39 cellular contexts compared by ENCODE assay signal in the genomic region with DNA sequence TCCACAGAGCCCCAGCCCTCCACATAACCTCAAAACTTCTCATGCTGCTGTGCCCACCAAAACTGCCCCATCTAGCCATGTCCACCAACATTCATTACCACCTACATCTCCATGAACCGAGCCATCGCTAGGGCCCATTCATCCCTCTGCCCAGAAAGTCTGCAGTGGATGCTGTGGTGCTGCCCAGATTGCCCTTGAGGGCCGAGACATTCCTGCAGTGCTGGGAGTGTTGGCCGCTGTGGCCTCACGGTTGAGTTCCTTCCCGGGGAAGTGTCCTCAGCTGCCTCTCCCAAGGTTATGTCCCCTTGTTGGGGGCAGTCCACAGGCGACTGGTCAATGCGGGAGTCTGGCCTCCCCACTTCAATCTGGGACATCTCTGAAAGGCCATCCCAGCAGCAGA. TPM values are rescaled to one million over a fixed set of nuclear protein-coding genes. Genes with fewer than 3 reads are reported as not detected.
"Had no signal": no experiment of that assay in that cellular context is flagged by ENCODE, and none has a peak within 500 bp of the region (broad histone marks: within the 10 kb centered on the region; RNA-seq: fewer than 3 reads in every experiment).

No MANE protein-coding gene starts in this region.

- H3K27ac Mint-ChIP-seq: activated B cell treated with CpG ODN at 0.5 μM for 24 hours; activated CD4-positive, alpha-beta memory T cell treated with anti-CD3 and anti-CD28 coated beads for 36 hours; activated CD4-positive, alpha-beta T cell treated with anti-CD3 and anti-CD28 coated beads, Interleukin-2, amount 10 ng/mL, durations not matched to agents 24 days and 14 days; activated CD8-positive, alpha-beta T cell treated with anti-CD3 and anti-CD28 coated beads for 36 hours; activated naive CD4-positive, alpha-beta T cell treated with anti-CD3 and anti-CD28 coated beads for 36 hours; activated naive CD4-positive, alpha-beta T cell treated with anti-CD3 and anti-CD28 coated beads, Interleukin-2, amount 50 U/mL, for 72 hours; activated naive CD8-positive, alpha-beta T cell treated with anti-CD3 and anti-CD28 coated beads for 36 hours; activated T-cell treated with anti-CD3 and anti-CD28 coated beads, Interleukin-2, amount 50 U/mL, for 72 hours; activated T-helper 1 cell treated with anti-CD3 and anti-CD28 coated beads, Interleukin-12 subunit alpha, Interleukin-12 subunit beta, Interleukin-2, Interleukin-4 antibody, amounts not matched to agents 30 ng/mL and 10 ng/mL and 1 ng/mL, durations not matched to agents 14 hours and 24 hours and 36 hours; activated T-helper 17 cell treated with anti-CD3 and anti-CD28 coated beads, Interleukin-2, amount 50 U/mL, for 72 hours; T-helper 1 cell treated with Interleukin-12 subunit alpha and Interleukin-12 subunit beta and Interleukin-4 antibody, amounts not matched to agents 30 μg/mL and 1 μg/mL, for 36 hours; T-helper 2 cell treated with Interferon-gamma antibody and Interleukin-4, amounts not matched to agents 5 μg/mL and 100 μg/mL, for 36 hours had no signal

- H3K4me1 Mint-ChIP-seq: activated B cell treated with CpG ODN at 0.5 μM for 24 hours; activated CD4-positive, alpha-beta T cell treated with anti-CD3 and anti-CD28 coated beads, Interleukin-2, amount 10 ng/mL, durations not matched to agents 24 days and 14 days; activated naive CD8-positive, alpha-beta T cell treated with anti-CD3 and anti-CD28 coated beads for 36 hours; activated T-helper 17 cell treated with anti-CD3 and anti-CD28 coated beads, Interleukin-2, amount 50 U/mL, for 72 hours; central memory CD8-positive, alpha-beta T cell had no signal

- FAIRE-seq: bronchial epithelial cell, TTC549 had no signal

- H3K9me3 ChIP-seq: adrenal gland had no signal

- H3K27ac ChIP-seq: adrenal gland, cardiac muscle cell had no signal

- H3K4me3 Mint-ChIP-seq: activated B cell treated with CpG ODN at 0.5 μM for 24 hours; activated CD4-positive, alpha-beta memory T cell treated with anti-CD3 and anti-CD28 coated beads for 36 hours; activated CD4-positive, alpha-beta T cell treated with anti-CD3 and anti-CD28 coated beads, Interleukin-2, amount 10 ng/mL, durations not matched to agents 24 days and 14 days; activated CD8-positive, alpha-beta T cell treated with anti-CD3 and anti-CD28 coated beads for 36 hours; activated naive CD4-positive, alpha-beta T cell treated with anti-CD3 and anti-CD28 coated beads for 36 hours; activated naive CD8-positive, alpha-beta T cell treated with anti-CD3 and anti-CD28 coated beads for 36 hours; activated T-cell treated with anti-CD3 and anti-CD28 coated beads, Interleukin-2, amount 50 U/mL, for 4 hours; activated T-cell treated with anti-CD3 and anti-CD28 coated beads, Interleukin-2, amount 50 U/mL, for 72 hours; activated T-helper 1 cell treated with anti-CD3 and anti-CD28 coated beads, Interleukin-12 subunit alpha, Interleukin-12 subunit beta, Interleukin-2, Interleukin-4 antibody, amounts not matched to agents 30 ng/mL and 10 ng/mL and 1 ng/mL, durations not matched to agents 14 hours and 24 hours and 36 hours; activated T-helper 17 cell treated with anti-CD3 and anti-CD28 coated beads, Interleukin-2, amount 50 U/mL, for 72 hours; brain; central memory CD8-positive, alpha-beta T cell; T-helper 1 cell treated with Interleukin-12 subunit alpha and Interleukin-12 subunit beta and Interleukin-4 antibody, amounts not matched to agents 30 μg/mL and 1 μg/mL, for 36 hours; T-helper 2 cell treated with Interferon-gamma antibody and Interleukin-4, amounts not matched to agents 5 μg/mL and 100 μg/mL, for 36 hours had no signal

- DNase-seq: activated B cell treated with CpG ODN at 0.5 μM for 24 hours; activated CD4-positive, alpha-beta memory T cell treated with anti-CD3 and anti-CD28 coated beads for 36 hours; activated CD4-positive, alpha-beta T cell treated with anti-CD3 and anti-CD28 coated beads for 4 hours; activated CD4-positive, alpha-beta T cell treated with anti-CD3 and anti-CD28 coated beads, Interleukin-2, amount 10 ng/mL, durations not matched to agents 24 days and 14 days; activated CD4-positive, alpha-beta T cell treated with anti-CD3 and anti-CD28 coated beads, Interleukin-2, amount 50 U/mL, for 1 hour; activated CD4-positive, alpha-beta T cell treated with anti-CD3 and anti-CD28 coated beads, Interleukin-2, amount 50 U/mL, for 4 hours; activated CD4-positive, CD25-positive, alpha-beta regulatory T cell treated with anti-CD3 and anti-CD28 coated beads, Interleukin-2, amount 50 U/mL, for 72 hours; activated CD8-positive, alpha-beta memory T cell treated with anti-CD3 and anti-CD28 coated beads, Interleukin-2, amount 50 U/mL, for 4 hours; activated CD8-positive, alpha-beta T cell treated with anti-CD3 and anti-CD28 coated beads for 36 hours; activated effector memory CD4-positive, alpha-beta T cell treated with anti-CD3 and anti-CD28 coated beads, Interleukin-2, amount 50 U/mL, for 16 hours; activated gamma-delta T cell treated with Interleukin-2 at 50 U/mL for 16 hours; activated naive CD4-positive, alpha-beta T cell; activated naive CD4-positive, alpha-beta T cell treated with anti-CD3 and anti-CD28 coated beads for 36 hours; activated naive CD4-positive, alpha-beta T cell treated with anti-CD3 and anti-CD28 coated beads, Interleukin-2, amount 50 U/mL, for 16 hours; activated naive CD8-positive, alpha-beta T cell treated with anti-CD3 and anti-CD28 coated beads for 36 hours; activated T-cell treated with anti-CD3 and anti-CD28 coated beads for 4 hours; activated T-cell treated with anti-CD3 and anti-CD28 coated beads, Interleukin-2, amount 50 U/mL, for 1 hour; activated T-cell treated with anti-CD3 and anti-CD28 coated beads, Interleukin-2, amount 50 U/mL, for 4 hours; activated T-cell treated with anti-CD3 and anti-CD28 coated beads, Interleukin-2, amount 50 U/mL, for 72 hours; adrenal gland; amniotic stem cell; aorta; caudate nucleus; SW 1271; T-helper 1 cell; T-helper 2 cell; T-helper 9 cell had no signal

- H3K4me3 ChIP-seq: adrenal gland, cardiac muscle cell had no signal

- H3K9me3 Mint-ChIP-seq: activated B cell treated with CpG ODN at 0.5 μM for 24 hours; activated CD4-positive, alpha-beta memory T cell treated with anti-CD3 and anti-CD28 coated beads for 36 hours; activated CD4-positive, alpha-beta T cell treated with anti-CD3 and anti-CD28 coated beads, Interleukin-2, amount 10 ng/mL, durations not matched to agents 24 days and 14 days; activated CD8-positive, alpha-beta T cell treated with anti-CD3 and anti-CD28 coated beads for 36 hours; activated naive CD4-positive, alpha-beta T cell treated with anti-CD3 and anti-CD28 coated beads for 36 hours; activated naive CD4-positive, alpha-beta T cell treated with anti-CD3 and anti-CD28 coated beads, Interleukin-2, amount 50 U/mL, for 72 hours; activated naive CD8-positive, alpha-beta T cell treated with anti-CD3 and anti-CD28 coated beads for 36 hours; activated T-cell treated with anti-CD3 and anti-CD28 coated beads, Interleukin-2, amount 50 U/mL, for 4 hours; activated T-cell treated with anti-CD3 and anti-CD28 coated beads, Interleukin-2, amount 50 U/mL, for 72 hours; activated T-helper 1 cell treated with anti-CD3 and anti-CD28 coated beads, Interleukin-12 subunit alpha, Interleukin-12 subunit beta, Interleukin-2, Interleukin-4 antibody, amounts not matched to agents 30 ng/mL and 10 ng/mL and 1 ng/mL, durations not matched to agents 14 hours and 24 hours and 36 hours; activated T-helper 17 cell treated with anti-CD3 and anti-CD28 coated beads, Interleukin-2, amount 50 U/mL, for 72 hours; central memory CD8-positive, alpha-beta T cell; T-helper 1 cell treated with Interleukin-12 subunit alpha and Interleukin-12 subunit beta and Interleukin-4 antibody, amounts not matched to agents 30 μg/mL and 1 μg/mL, for 36 hours; T-helper 2 cell treated with Interferon-gamma antibody and Interleukin-4, amounts not matched to agents 5 μg/mL and 100 μg/mL, for 36 hours had no signal

- H3K4me1 ChIP-seq: adrenal gland had no signal

- H3K36me3 ChIP-seq: adrenal gland, cardiac muscle cell, WERI-Rb-1 had no signal

- ATAC-seq: activated CD8-positive, alpha-beta T cell treated with anti-CD3 and anti-CD28 coated beads for 36 hours; activated naive CD4-positive, alpha-beta T cell treated with anti-CD3 and anti-CD28 coated beads, Interleukin-2, amount 50 U/mL, for 72 hours; activated T-cell treated with anti-CD3 and anti-CD28 coated beads, Interleukin-2, amount 50 U/mL, for 4 hours; activated T-cell treated with anti-CD3 and anti-CD28 coated beads, Interleukin-2, amount 50 U/mL, for 72 hours; activated T-helper 17 cell treated with anti-CD3 and anti-CD28 coated beads, Interleukin-2, amount 50 U/mL, for 72 hours had no signal

- H3K36me3 Mint-ChIP-seq: activated CD4-positive, alpha-beta memory T cell treated with anti-CD3 and anti-CD28 coated beads for 36 hours; activated naive CD4-positive, alpha-beta T cell treated with anti-CD3 and anti-CD28 coated beads, Interleukin-2, amount 50 U/mL, for 72 hours; activated naive CD8-positive, alpha-beta T cell treated with anti-CD3 and anti-CD28 coated beads for 36 hours; brain had no signal

- H3K27me3 ChIP-seq: adrenal gland had no signal

RNA-seq across cellular contexts. Expression of a gene that starts 30.3 kb away (rescaled TPM):
- total RNA-seq: activated B cell treated with CpG ODN at 0.5 μM for 24 hours; activated CD8-positive, alpha-beta memory T cell treated with anti-CD3 and anti-CD28 coated beads for 36 hours; activated naive CD4-positive, alpha-beta T cell treated with anti-CD3 and anti-CD28 coated beads for 36 hours; activated naive CD8-positive, alpha-beta T cell treated with anti-CD3 and anti-CD28 coated beads for 36 hours; activated T-cell treated with anti-CD3 and anti-CD28 coated beads, Interleukin-2, amount 50 U/mL, for 4 hours; activated T-helper 1 cell treated with anti-CD3 and anti-CD28 coated beads, Interleukin-12 subunit alpha, Interleukin-12 subunit beta, Interleukin-2, Interleukin-4 antibody, amounts not matched to agents 30 ng/mL and 10 ng/mL and 1 ng/mL, durations not matched to agents 14 hours and 24 hours and 36 hours; aorta; bronchial epithelial cell; cardiac muscle cell had no signal
- polyA plus RNA-seq: cardiac muscle cell had no signal
